ENCODE assay signal across 9 cellular contexts in the genomic region with DNA sequence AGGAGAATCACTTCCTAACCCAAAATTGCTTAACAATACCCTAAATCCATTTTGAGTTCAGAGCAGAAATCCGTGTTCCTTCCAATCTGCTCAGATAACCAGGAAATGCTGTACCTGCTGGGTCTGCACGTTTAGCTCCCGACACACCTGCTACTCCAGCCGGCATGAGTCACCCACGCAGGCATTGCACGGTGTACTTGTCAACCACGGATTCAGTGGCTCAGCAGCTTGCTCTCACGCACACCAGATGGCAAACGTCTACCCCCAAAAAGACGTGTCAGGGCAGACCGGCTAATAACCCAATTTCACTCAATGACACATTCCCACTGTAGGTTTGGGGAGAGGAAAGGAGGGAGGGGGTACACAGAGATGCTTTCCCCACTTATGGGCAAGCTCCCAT.
DNase-seq lines count a peak whose midpoint lies in the region; ATAC-seq, FAIRE-seq and TF ChIP-seq lines count a peak whose summit lies in the region.
"Had no signal": no experiment of that assay in that cellular context is flagged by ENCODE, and none has a peak within 500 bp of the region (broad histone marks: within the 10 kb centered on the region; RNA-seq: fewer than 3 reads in every experiment).

No MANE protein-coding gene starts in this region.

- peak overlapping the region; percentile 8; the same call in 1 of the 2 replicates for H4K8ac ChIP-seq in H1 (ENCODE audit: extremely low read depth, insufficient read depth, low read length)

- H3K79me2 ChIP-seq in H1 (ENCODE audit: control insufficient read depth in 1 of 2, insufficient read depth in 2 of 2, low read length in 2 of 2): no peaks in the 10 kb centered on the region
- H3K79me2 ChIP-seq in GM23248 (ENCODE audit: insufficient read depth): peaks cover 73% of the 10 kb centered on the region

- H3K79me1 ChIP-seq in H1 (ENCODE audit: low read depth, low read length): no peaks in the 10 kb centered on the region

- TF ChIP-seq CTCF in H1 (IDR thresholded peaks at IDR 0.05; ENCODE audit: control extremely low read depth in 1 of 3, insufficient read depth in 1 of 3, low read depth in 1 of 3, low read length in 3 of 3): no peak

- peak overlapping the region; percentile 75; the same call in 1 of the 2 replicates for H2BK15ac ChIP-seq in H1 (ENCODE audit: low read length)

- H3K4me2 ChIP-seq in H1 (ENCODE audit: insufficient read depth in 1 of 2, low read depth in 2 of 2, low read length in 2 of 2) (no peak overlapping the region; a peak in 1 of 4 replicates), GM23248 (ENCODE audit: unreplicated experiment) (no peak overlapping the region)

- H3K36me3 Mint-ChIP-seq in natural killer cell treated with Interleukin-12 subunit alpha and Interleukin-12 subunit beta and Interleukin-15 and Interleukin-18, amount 100 ng/mL, for 72 hours: no peaks in the 10 kb centered on the region

- H3F3A ChIP-seq in GM23248 (ENCODE audit: insufficient read depth): 0 out of 2 replicates have a peak, but pooled peaks cover 3% of the 10 kb centered on the region

- H3K27ac Mint-ChIP-seq in natural killer cell treated with Interleukin-12 subunit alpha and Interleukin-12 subunit beta and Interleukin-15 and Interleukin-18, amount 100 ng/mL, for 72 hours: no peak overlapping the region

- no peak overlapping the region for H3K23ac ChIP-seq in H1 (ENCODE audit: insufficient read length)

- H2BK20ac ChIP-seq in H1 (ENCODE audit: low read length): no peak overlapping the region

- peaks cover 0 to 3% of the 10 kb centered on the region in 2 experiments for H4K20me1 ChIP-seq in H1 (replicated peaks in 1 of 2; ENCODE audit: control insufficient read depth in 1 of 2, insufficient read depth in 2 of 2, low read length in 2 of 2)
- H4K20me1 ChIP-seq in GM23248 (ENCODE audit: insufficient read depth): no peaks in the 10 kb centered on the region

- H3K36me3 ChIP-seq in H1 (ENCODE audit: control insufficient read depth in 2 of 4, insufficient read depth in 4 of 4, low read length in 3 of 4): no peaks in the 10 kb centered on the region
- no peaks in the 10 kb centered on the region for H3K36me3 ChIP-seq in GM23248 (ENCODE audit: low read depth)

- TF ChIP-seq POLR2A in H1 (IDR thresholded peaks at IDR 0.05; ENCODE audit: control extremely low read depth in 1 of 2, low read depth in 2 of 2, low read length in 2 of 2): no peak

- H3K4me3 Mint-ChIP-seq in natural killer cell treated with Interleukin-12 subunit alpha and Interleukin-12 subunit beta and Interleukin-15 and Interleukin-18, amount 100 ng/mL, for 72 hours: no peak overlapping the region

- peaks cover 4 to 8% of the 10 kb centered on the region in 2 donors for H3K4me1 Mint-ChIP-seq in natural killer cell treated with Interleukin-12 subunit alpha and Interleukin-12 subunit beta and Interleukin-15 and Interleukin-18, amount 100 ng/mL, for 72 hours (ENCODE audit: low read depth in 2 of 2)

- no peak overlapping the region for H3K9ac ChIP-seq in H1 (replicated peaks in 1 of 4; ENCODE audit: extremely low read depth in 1 of 4, low read depth in 3 of 4, low read length in 3 of 4)
- no peak overlapping the region for H3K9ac ChIP-seq in GM23248

- H2BK5ac ChIP-seq in H1 (ENCODE audit: low read depth, low read length): no peak overlapping the region

- H2BK120ac ChIP-seq in H1 (replicated peaks; ENCODE audit: low read depth, low read length): no peak overlapping the region

- no peak overlapping the region for H3K56ac ChIP-seq in H1 (replicated peaks; ENCODE audit: insufficient read length, low read depth, low read length)

- H3K27me3 ChIP-seq in H1 (replicated peaks in 1 of 4; ENCODE audit: control insufficient read depth in 3 of 4, extremely low read depth in 1 of 4, insufficient read depth in 3 of 4, low read length in 3 of 4) (peaks cover 8 to 29% (median 22%) of the 10 kb centered on the region in 4 experiments), GM23248 (replicated peaks; ENCODE audit: insufficient read depth) (no peaks in the 10 kb centered on the region)

- no peak for ATAC-seq in HG02798 (IDR thresholded peaks at IDR 0.05; ENCODE audit: poor library complexity, unreplicated experiment)
- ATAC-seq in natural killer cell treated with Interleukin-12 subunit alpha and Interleukin-12 subunit beta and Interleukin-15 and Interleukin-18, amount 100 ng/mL, for 72 hours: no peak

- POLR2A ChIA-PET in H1 (lab: Charles Lee; ENCODE audit: partially characterized antibody): interaction anchor here (1.0 to 2.1 kb wide), 3 partner anchors 14 to 40 kb away, joined by 4 to 5 read pairs (median 4); no protein-coding TSS in a partner anchor

- H4K91ac ChIP-seq in H1 (replicated peaks; ENCODE audit: insufficient read length, low read length): no peak overlapping the region

- H4K5ac ChIP-seq in H1 (ENCODE audit: insufficient read length, low read depth, low read length): no peak overlapping the region

- H3K27ac ChIP-seq in H1 (ENCODE audit: low read depth, low read length): no peak overlapping the region
- H3K27ac ChIP-seq in skin epidermis: peak overlapping the region in 17 of 21 experiments; percentile 29 to 91 (median 75)
- H3K27ac ChIP-seq in GM23248: no peak overlapping the region
- H3K27ac ChIP-seq: VCaP had no signal

- H3K18ac ChIP-seq in H1 (ENCODE audit: extremely low read depth, low read length): no peak overlapping the region

- H3K23me2 ChIP-seq in H1 (ENCODE audit: low read depth, low read length): peaks cover 13% of the 10 kb centered on the region; the same call in 1 of the 2 replicates

- H3K4me3 ChIP-seq in H1 (ENCODE audit: extremely low read depth in 1 of 4, insufficient read depth in 2 of 4, low read depth in 3 of 4, low read length in 4 of 4): no peak overlapping the region
- peak overlapping the region in 6 of 7 experiments; percentile 53 to 83 (median 69) for H3K4me3 ChIP-seq in skin epidermis
- no peak overlapping the region for H3K4me3 ChIP-seq in GM23248

- peak; percentile 96 for DNase-seq in HPDE6-E6E7 (ENCODE audit: extremely low spot score)
- peak; percentile 94 for DNase-seq in NCI-H774 (lab: John Stamatoyannopoulos, UW)
- no peak for DNase-seq in H1 (ENCODE audit: low read depth in 1 of 2, low spot score in 2 of 2)
- no peak for DNase-seq in GM23248
- DNase-seq in natural killer cell treated with Interleukin-12 subunit alpha and Interleukin-12 subunit beta and Interleukin-15 and Interleukin-18, amount 100 ng/mL, for 72 hours (ENCODE audit: low spot score): no peak

- no peak overlapping the region for H2BK12ac ChIP-seq in H1 (ENCODE audit: low read depth, low read length)

- TF ChIP-seq EP300 in H1 (IDR thresholded peaks at IDR 0.05; ENCODE audit: borderline replicate concordance in 1 of 2, low read depth in 2 of 2, low read length in 2 of 2): no peak

- TF ChIP-seq RAD21 in H1 (IDR thresholded peaks at IDR 0.05 in 1 of 2, conservative IDR thresholded peaks at IDR 0.05 in 1 of 2; ENCODE audit: low read depth in 2 of 2, low read length in 2 of 2): no peak

- H2AFZ ChIP-seq in H1 (ENCODE audit: low read length): no peak overlapping the region
- no peak overlapping the region for H2AFZ ChIP-seq in GM23248

- no peak overlapping the region for H2AK5ac ChIP-seq in H1 (ENCODE audit: low read depth, low read length)

- H3K14ac ChIP-seq in H1 (ENCODE audit: insufficient read length): no peak overlapping the region

- H3K4me1 ChIP-seq in H1 (replicated peaks in 1 of 4; ENCODE audit: control insufficient read depth in 3 of 4, insufficient read depth in 4 of 4, low read length in 3 of 4): peaks cover 9 to 23% (median 11%) of the 10 kb centered on the region in 4 experiments
- H3K4me1 ChIP-seq in GM23248 (ENCODE audit: insufficient read depth): peaks cover 14% of the 10 kb centered on the region

- 75% methylated on average over 11 of the region's 11 CpGs; no CpG with 5 or more reads in 1 of the 2 experiments for WGBS in H1 (ENCODE audit: extremely low coverage in 1 of 2, insufficient coverage in 1 of 2, insufficient read length in 1 of 2, insufficient replicate concordance in 2 of 2, low coverage in 1 of 2, low lambda C conversion rate in 2 of 2, missing lambda C conversion rate in 1 of 2), 2 experiments
- 87 to 91% methylated on average over 11 of the region's 11 CpGs for WGBS in GM23248 (ENCODE audit: low coverage in 1 of 2, low lambda C conversion rate in 2 of 2, missing lambda C conversion rate in 2 of 2), 2 experiments

- H3K27me3 Mint-ChIP-seq in natural killer cell treated with Interleukin-12 subunit alpha and Interleukin-12 subunit beta and Interleukin-15 and Interleukin-18, amount 100 ng/mL, for 72 hours: peaks cover 37 to 40% of the 10 kb centered on the region in 2 donors

- no peak for FAIRE-seq in H1 (lab: Jason Lieb, UNC)
- FAIRE-seq: frontal cortex had no signal

- CTCF ChIA-PET in H1 (lab: Charles Lee; ENCODE audit: partially characterized antibody): interaction anchor here (0.8 to 3.3 kb wide), 6 partner anchors 10 to 1410 kb away, joined by 3 to 17 read pairs (median 4); no protein-coding TSS in a partner anchor

- H3K9me3 ChIP-seq in H1 (ENCODE audit: insufficient read depth in 2 of 2, low read depth in 1 of 2, low read length in 1 of 2) (no peaks in the 10 kb centered on the region; a peak in 1 of 4 replicates), GM23248 (ENCODE audit: low read depth) (no peaks in the 10 kb centered on the region)

- H3K9me2 ChIP-seq in GM23248 (ENCODE audit: insufficient read depth): no peaks in the 10 kb centered on the region

- H3K4ac ChIP-seq in H1 (replicated peaks; ENCODE audit: insufficient read length, low read depth, low read length): no peak overlapping the region

- H3K9me3 Mint-ChIP-seq in natural killer cell treated with Interleukin-12 subunit alpha and Interleukin-12 subunit beta and Interleukin-15 and Interleukin-18, amount 100 ng/mL, for 72 hours: no peaks in the 10 kb centered on the region

- in situ Hi-C loops in GM23248 (cut with MboI): loop anchor here (25.0 kb wide), 1 partner anchor 773 kb away; no protein-coding TSS in a partner anchor

TF ChIP-seq in H1, 55 proteins besides CTCF, POLR2A, EP300 and RAD21 (continues in another document):
- TF ChIP-seq KDM1A (IDR thresholded peaks at IDR 0.05; ENCODE audit: borderline replicate concordance, low read length): no peak
- no peak for TF ChIP-seq RXRA (IDR thresholded peaks at IDR 0.05; ENCODE audit: insufficient read depth, low read depth, low read length)
- TF ChIP-seq EZH2 (IDR thresholded peaks at IDR 0.05; ENCODE audit: low read depth, low read length, severe bottlenecking): no peak
- no peak for TF ChIP-seq TAF1 (IDR thresholded peaks at IDR 0.05; ENCODE audit: low read depth, low read length)
- TF ChIP-seq JUN (IDR thresholded peaks at IDR 0.05; ENCODE audit: low read depth, low read length): no peak
- no peak for TF ChIP-seq E2F6 (IDR thresholded peaks at IDR 0.05)
- no peak for TF ChIP-seq BRCA1 (IDR thresholded peaks at IDR 0.05; ENCODE audit: low read depth, low read length)
- no peak for TF ChIP-seq BCL11A (IDR thresholded peaks at IDR 0.05; ENCODE audit: low read depth in 2 of 2, low read length in 2 of 2)

Comparison
In these comparisons a context has a peak if more than half of its experiments do, and no peak if none do; other contexts are left out.
1. DNase-seq: peak in HPDE6-E6E7 (single experiment) and NCI-H774 (single experiment); none in H1 (0 of 2), GM23248 (single experiment) and natural killer cell treated with Interleukin-12 subunit alpha and Interleukin-12 subunit beta and Interleukin-15 and Interleukin-18, amount 100 ng/mL, for 72 hours (single experiment).
2. H3K27ac ChIP-seq: peak in skin epidermis (17 of 21); none in H1 (single experiment) and GM23248 (single experiment).
3. H3K4me3 ChIP-seq: peak in skin epidermis (6 of 7); none in H1 (0 of 4) and GM23248 (single experiment).